Comparison of ENCODE assay signal across 1 cellular context in the genomic region with DNA sequence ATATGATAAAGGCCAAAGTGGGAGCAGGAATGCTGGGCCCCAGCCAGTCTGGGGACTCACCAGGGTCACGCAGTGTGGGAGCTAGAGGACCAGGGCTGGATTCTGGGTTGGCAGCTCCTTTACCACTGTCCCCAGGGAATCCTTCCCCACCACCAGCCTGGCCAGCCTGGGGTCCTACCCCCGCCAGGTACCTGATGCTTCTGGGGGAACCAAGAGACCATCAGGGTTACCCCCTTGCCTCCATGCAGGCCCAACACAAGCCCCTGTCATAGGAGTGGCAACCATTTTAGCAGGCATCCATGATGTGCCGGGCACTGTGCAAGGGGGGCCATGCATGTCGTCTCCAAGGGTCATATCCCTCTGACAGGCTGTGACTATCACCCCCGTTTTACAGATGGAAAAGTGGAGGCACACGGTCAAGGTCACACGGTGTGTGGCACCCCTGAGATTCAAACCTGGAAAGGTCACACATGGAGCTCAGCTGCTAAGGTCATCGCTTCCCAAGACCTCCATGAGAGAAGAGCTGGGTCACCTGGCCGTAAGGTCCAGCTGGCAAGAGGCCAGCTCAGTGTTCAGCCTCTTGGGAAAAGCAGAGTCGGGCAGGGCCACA.
TF ChIP-seq lines count a peak whose summit lies in the region.

No MANE protein-coding gene starts in this region.

TF ChIP-seq in GM12878, 131 proteins besides CTCF, POLR2A, EP300 and RAD21:
- TF ChIP-seq POLR2AphosphoS2 (IDR thresholded peaks at IDR 0.05; ENCODE audit: low read depth, low read length) (peak; percentile 53; the same call in 1 of the 2 replicates), CUX1 (IDR thresholded peaks at IDR 0.05; ENCODE audit: insufficient replicate concordance, low read depth, low read length) (no peak)
